ENCODE assay signal across 20 cellular contexts in genomic region chr22:36166518-36167220, GRCh38. TPM values are rescaled to one million over a fixed set of nuclear protein-coding genes. Genes with fewer than 3 reads are reported as not detected.
A peak's percentile ranks its signal among the peaks of the same experiment; 100 is the strongest.
DNase-seq lines count a peak whose midpoint lies in the region; ATAC-seq and TF ChIP-seq lines count a peak whose summit lies in the region.
"Had no signal": no experiment of that assay in that cellular context is flagged by ENCODE, and none has a peak within 500 bp of the region (broad histone marks: within the 10 kb centered on the region; RNA-seq: fewer than 3 reads in every experiment).

No MANE protein-coding gene starts in this region.

- H3K4me3 ChIP-seq in BLaER1, result no peak overlapping the region
- H3K4me3 ChIP-seq in effector memory CD4-positive, alpha-beta T cell (ENCODE audit: insufficient read depth, low read depth, low read length, poor library complexity, severe bottlenecking), result no peak overlapping the region
- H3K4me3 ChIP-seq: heart right ventricle, spleen had no signal

- H3K27ac ChIP-seq in BLaER1, result no peak overlapping the region
- peak overlapping the region; percentile 33 for H3K27ac ChIP-seq in effector memory CD4-positive, alpha-beta T cell (ENCODE audit: insufficient read depth, low read length, poor library complexity, severe bottlenecking)
- H3K27ac ChIP-seq: heart right ventricle, neutrophil had no signal

- no peaks in the 10 kb centered on the region for H4K20me1 ChIP-seq in BLaER1

- H3K9me3 Mint-ChIP-seq in CD14-positive monocyte (peaks cover 0 to 5% (median 2%) of the 10 kb centered on the region in 7 donors), T-cell (peaks cover 0 to 8% (median 1%) of the 10 kb centered on the region in 3 donors)

- H3K36me3 ChIP-seq in BLaER1, result no peaks in the 10 kb centered on the region
- no peaks in the 10 kb centered on the region for H3K36me3 ChIP-seq in effector memory CD4-positive, alpha-beta T cell (ENCODE audit: control insufficient read depth, insufficient read depth, low read length)
- H3K36me3 ChIP-seq: heart right ventricle, neutrophil, spleen had no signal

- ATAC-seq in T-cell (replicated peaks in 1 of 4) (peak in 2 of 4 experiments; percentile 54 to 68), GM21390 (IDR thresholded peaks at IDR 0.05; ENCODE audit: unreplicated experiment) (no peak), HG03520 (IDR thresholded peaks at IDR 0.05; ENCODE audit: unreplicated experiment) (no peak)
- no peak for ATAC-seq in activated CD4-positive, CD25-positive, alpha-beta regulatory T cell treated with anti-CD3 and anti-CD28 coated beads, Interleukin-2, amount 50 U/mL, for 24 hours
- ATAC-seq: HCT116, heart right ventricle, left ventricle myocardium superior had no signal

- H3K9ac ChIP-seq in BLaER1, result no peak overlapping the region

- peaks cover 47% of the 10 kb centered on the region for H3K4me1 ChIP-seq in BLaER1
- peaks cover 33% of the 10 kb centered on the region for H3K4me1 ChIP-seq in effector memory CD4-positive, alpha-beta T cell (ENCODE audit: control insufficient read depth, insufficient read depth, low read length, poor library complexity, severe bottlenecking)

- H3K27ac Mint-ChIP-seq in CD14-positive monocyte (peak overlapping the region in 4 of 7 donors; percentile 15 to 99 (median 70)), T-cell (peak overlapping the region; percentile 79 to 87)

- TF ChIP-seq CTCF in CD14-positive monocyte (IDR thresholded peaks at IDR 0.05), result no peak

- POLR2A ChIA-PET in T-cell (lab: Charles Lee), result no interaction called here
- POLR2A ChIA-PET in HEK293T (lab: Yijun Ruan, JAX), result no interaction called here

- peaks cover 0 to 1% (median 0%) of the 10 kb centered on the region in 3 donors for H3K27me3 Mint-ChIP-seq in CD14-positive monocyte (ENCODE audit: low read depth in 3 of 3)
- H3K27me3 Mint-ChIP-seq in T-cell, result no peaks in the 10 kb centered on the region

- H3K4me1 Mint-ChIP-seq in CD14-positive monocyte, result peaks cover 60% of the 10 kb centered on the region
- peaks cover 59 to 64% (median 60%) of the 10 kb centered on the region in 3 donors for H3K4me1 Mint-ChIP-seq in T-cell

- DNase-seq in CD14-positive monocyte (ENCODE audit: low spot score) (no peak), T-cell (peak in 15 of 34 experiments; percentile 18 to 71 (median 54)), HEK293T (ENCODE audit: extremely low spot score) (no peak)
- DNase-seq in effector memory CD4-positive, alpha-beta T cell, result peak in 1 of 3 donors; percentile 47
- DNase-seq: activated CD4-positive, alpha-beta T cell treated with anti-CD3 and anti-CD28 coated beads, Interleukin-2, amount 50 U/mL, for 1 hour; dermis blood vessel endothelial cell; heart right ventricle; left ventricle myocardium superior; NCI-H1417; NCI-H2107; NCI-H524 treated with DMSO at 0.1 percent for 48 hours; spleen; stimulated activated CD4-positive, alpha-beta T cell treated with anti-CD3 and anti-CD28 coated beads, Interleukin-4, amount 100 ng/mL, for 4 hours had no signal

- H3K36me3 Mint-ChIP-seq in CD14-positive monocyte, result peaks cover 0 to 3% of the 10 kb centered on the region in 2 donors
- H3K36me3 Mint-ChIP-seq in T-cell, result no peaks in the 10 kb centered on the region

- CTCF ChIA-PET in T-cell (lab: Charles Lee) (no interaction called here), HEK293T (lab: Yijun Ruan, JAX) (no interaction called here)

- intact Hi-C loops in CD14-positive monocyte (cut with micrococcal nuclease), result no loop called here

- peaks cover 3% of the 10 kb centered on the region; the same call in 1 of the 2 replicates for H3K9me3 ChIP-seq in BLaER1
- no peaks in the 10 kb centered on the region for H3K9me3 ChIP-seq in effector memory CD4-positive, alpha-beta T cell (ENCODE audit: control insufficient read depth, low read length)
- H3K9me3 ChIP-seq: neutrophil had no signal

- H3K4me2 ChIP-seq in BLaER1, result peak overlapping the region; percentile 46

- no peak overlapping the region for H3K4me3 Mint-ChIP-seq in CD14-positive monocyte
- H3K4me3 Mint-ChIP-seq in T-cell, result peak overlapping the region in 1 of 3 donors; percentile 51

- H3K27me3 ChIP-seq in BLaER1, result no peaks in the 10 kb centered on the region
- no peaks in the 10 kb centered on the region for H3K27me3 ChIP-seq in effector memory CD4-positive, alpha-beta T cell (replicated peaks; ENCODE audit: control insufficient read depth, insufficient read depth, low read length, poor library complexity, severe bottlenecking)
- H3K27me3 ChIP-seq: heart right ventricle, spleen had no signal

TF ChIP-seq in HEK293T, 16 proteins besides CTCF, POLR2A, EP300 and RAD21:
- TF ChIP-seq SP1 (IDR thresholded peaks at IDR 0.05) (no peak), FOXM1 (IDR thresholded peaks at IDR 0.05; ENCODE audit: borderline replicate concordance) (no peak), PKNOX1 (IDR thresholded peaks at IDR 0.05) (no peak)
TF ChIP-seq in HEK293T: peak in this region for 0.

RNA-seq across cellular contexts. Expression of gene APOL3, which starts 6.1 kb away (rescaled TPM):
- 10 to 100 TPM; 39.9 to 61.3 TPM for polyA plus RNA-seq in CD14-positive monocyte
- 100 to 1,000 TPM; 152 to 191 (median 167) TPM for total RNA-seq in T-cell

RNA-seq across cellular contexts. Expression of gene APOL4, which starts 34.9 kb away (rescaled TPM):
- polyA plus RNA-seq in CD14-positive monocyte, result 1 to 10 TPM in 1 of 2 donors, under 1 TPM in 1; 0.71 to 1.4 TPM
- under 1 TPM in 2 of 5 donors, not detected in 3; 0.22 to 0.72 TPM for total RNA-seq in T-cell
- total RNA-seq: fibroblast of villous mesenchyme had no signal
